9 cellular contexts compared by ENCODE assay signal in genomic region chr1:117826551-117827078, GRCh38.
DNase-seq lines count a peak whose midpoint lies in the region; ATAC-seq and TF ChIP-seq lines count a peak whose summit lies in the region.
"Had no signal": no experiment of that assay in that cellular context is flagged by ENCODE, and none has a peak within 500 bp of the region (broad histone marks: within the 10 kb centered on the region; RNA-seq: fewer than 3 reads in every experiment).

No MANE protein-coding gene starts in this region.

- TF ChIP-seq CTCF in RWPE2 (IDR thresholded peaks at IDR 0.05; ENCODE audit: poor library complexity, severe bottlenecking), result no peak
- no peak for TF ChIP-seq CTCF in foreskin fibroblast (IDR thresholded peaks at IDR 0.05; ENCODE audit: low read depth, low read length)
- TF ChIP-seq CTCF in sigmoid colon (IDR thresholded peaks at IDR 0.05), result no peak
- no peak for TF ChIP-seq CTCF in WERI-Rb-1 (IDR thresholded peaks at IDR 0.05; ENCODE audit: low read depth, low read length)

- no peak for TF ChIP-seq POLR2A in sigmoid colon (IDR thresholded peaks at IDR 0.05)

- no peak overlapping the region for H3K4me3 ChIP-seq in RWPE2 (ENCODE audit: severe bottlenecking)
- no peak overlapping the region for H3K4me3 ChIP-seq in foreskin fibroblast (ENCODE audit: low read depth in 1 of 2, low read length in 2 of 2)
- no peak overlapping the region for H3K4me3 ChIP-seq in sigmoid colon
- H3K4me3 ChIP-seq in WERI-Rb-1 (ENCODE audit: low read depth, low read length), result no peak overlapping the region
- H3K4me3 ChIP-seq: spleen had no signal

- H3K27me3 ChIP-seq in RWPE2 (ENCODE audit: insufficient read depth, poor library complexity, severe bottlenecking), result no peaks in the 10 kb centered on the region
- no peaks in the 10 kb centered on the region for H3K27me3 ChIP-seq in sigmoid colon
- no peaks in the 10 kb centered on the region for H3K27me3 ChIP-seq in WERI-Rb-1 (ENCODE audit: insufficient read depth, low read depth, severe bottlenecking)
- H3K27me3 ChIP-seq: spleen had no signal

- ATAC-seq in RWPE2 (ENCODE audit: low read depth), result peak; percentile 92

- TF ChIP-seq EP300 in sigmoid colon (IDR thresholded peaks at IDR 0.05), result no peak

- H3K36me3 ChIP-seq in RWPE2 (ENCODE audit: low read depth) (no peaks in the 10 kb centered on the region), sigmoid colon (no peaks in the 10 kb centered on the region), WERI-Rb-1 (no peaks in the 10 kb centered on the region)
- H3K36me3 ChIP-seq: spleen had no signal

- DNase-seq in GM03348 (ENCODE audit: low spot score), result peak; percentile 73
- no peak for DNase-seq in RWPE2 (ENCODE audit: low spot score)
- DNase-seq in foreskin fibroblast, result peak; percentile 90 to 93
- peak; percentile 72 for DNase-seq in sigmoid colon
- DNase-seq in islet precursor cell, result no peak
- no peak for DNase-seq in stimulated activated CD4-positive, alpha-beta T cell treated with anti-CD3 and anti-CD28 coated beads, Interleukin-2, amount 100 ng/mL, for 24 hours
- no peak for DNase-seq in activated CD8-positive, alpha-beta memory T cell treated with anti-CD3 and anti-CD28 coated beads, Interleukin-2, amount 50 U/mL, for 48 hours
- no peak for DNase-seq in WERI-Rb-1
- DNase-seq: spleen had no signal

- intact Hi-C loops in sigmoid colon (cut with DNase I), result loop anchor here (10.0 kb wide), 3 partner anchors 142 to 912 kb away; partner anchors contain the start of gene TENT5C

- H3K4me1 ChIP-seq in RWPE2 (ENCODE audit: insufficient read depth, poor library complexity, severe bottlenecking), result peaks cover 32% of the 10 kb centered on the region
- H3K4me1 ChIP-seq in sigmoid colon, result peaks cover 0 to 64% (median 46%) of the 10 kb centered on the region in 4 donors
- H3K4me1 ChIP-seq: spleen had no signal

- 86 to 89% methylated on average over 1 of the region's 1 CpG for WGBS in sigmoid colon, 2 donors

- peak overlapping the region; percentile 87 for H3K27ac ChIP-seq in RWPE2 (ENCODE audit: poor library complexity, severe bottlenecking)
- H3K27ac ChIP-seq in sigmoid colon, result peak overlapping the region; percentile 37 to 68 (median 48)
- H3K27ac ChIP-seq in WERI-Rb-1, result no peak overlapping the region
- H3K27ac ChIP-seq: spleen had no signal

- no peaks in the 10 kb centered on the region for H3K9me3 ChIP-seq in RWPE2 (ENCODE audit: severe bottlenecking)
- H3K9me3 ChIP-seq in sigmoid colon, result peaks cover 0 to 2% (median 0%) of the 10 kb centered on the region in 4 donors
- peaks cover 4% of the 10 kb centered on the region for H3K9me3 ChIP-seq in WERI-Rb-1 (ENCODE audit: severe bottlenecking)

Comparison
In these comparisons a context has a peak if more than half of its experiments do, and no peak if none do; other contexts are left out.
1. DNase-seq: peak in GM03348 (single experiment), foreskin fibroblast (2 of 2) and sigmoid colon (single experiment); none in RWPE2 (single experiment), islet precursor cell (single experiment), stimulated activated CD4-positive, alpha-beta T cell treated with anti-CD3 and anti-CD28 coated beads, Interleukin-2, amount 100 ng/mL, for 24 hours (0 of 2), activated CD8-positive, alpha-beta memory T cell treated with anti-CD3 and anti-CD28 coated beads, Interleukin-2, amount 50 U/mL, for 48 hours (single experiment) and WERI-Rb-1 (single experiment).